Comparison of ENCODE assay signal across 10 cellular contexts in genomic region chr6:75735491-75736186, GRCh38. TPM values are rescaled to one million over a fixed set of nuclear protein-coding genes. Genes with fewer than 3 reads are reported as not detected.
DNase-seq lines count a peak whose midpoint lies in the region; ATAC-seq, FAIRE-seq and TF ChIP-seq lines count a peak whose summit lies in the region.
"Had no signal": no experiment of that assay in that cellular context is flagged by ENCODE, and none has a peak within 500 bp of the region (broad histone marks: within the 10 kb centered on the region; RNA-seq: fewer than 3 reads in every experiment).

No MANE protein-coding gene starts in this region.

- no peaks in the 10 kb centered on the region for H3K4me1 Mint-ChIP-seq in nephron progenitor cell
- H3K4me1 Mint-ChIP-seq in naive thymus-derived CD8-positive, alpha-beta T cell, result no peaks in the 10 kb centered on the region

- H3K36me3 ChIP-seq in K562 (ENCODE audit: control insufficient read depth, insufficient read depth, low read length), result no peaks in the 10 kb centered on the region
- no peaks in the 10 kb centered on the region for H3K36me3 ChIP-seq in urinary bladder (ENCODE audit: insufficient read depth)
- H3K36me3 ChIP-seq: cardiac muscle cell had no signal

- no peak for TF ChIP-seq POLR2A in K562 (conservative IDR thresholded peaks at IDR 0.05)

- peak; percentile 45 for DNase-seq in SIG-M5 treated with dmso at 0.1 percent for 504 hours (lab: John Stamatoyannopoulos, UW; ENCODE audit: unreplicated experiment)
- DNase-seq in SIG-M5 (lab: John Stamatoyannopoulos, UW), result no peak
- DNase-seq in K562 (ENCODE audit: extremely low read depth in 1 of 4, low spot score in 3 of 4), result no peak
- no peak for DNase-seq in nephron progenitor cell
- no peak for DNase-seq in naive thymus-derived CD8-positive, alpha-beta T cell
- no peak for DNase-seq in activated CD4-positive, alpha-beta T cell treated with anti-CD3 and anti-CD28 coated beads for 4 hours
- DNase-seq: NCI-H524 treated with DMSO at 0.1 percent for 48 hours had no signal

- CTCF ChIA-PET in K562 (lab: Yijun Ruan, JAX; ENCODE audit: low intra/inter-chr PET ratio), result no interaction called here

- no peaks in the 10 kb centered on the region for H3K27me3 ChIP-seq in K562 (ENCODE audit: control insufficient read depth in 2 of 2, insufficient read depth in 2 of 2, low read length in 2 of 2)
- H3K27me3 ChIP-seq: cardiac muscle cell had no signal

- H3K4me3 Mint-ChIP-seq in nephron progenitor cell, result no peak overlapping the region
- H3K4me3 Mint-ChIP-seq in naive thymus-derived CD8-positive, alpha-beta T cell, result no peak overlapping the region

- H3K9me3 ChIP-seq in K562 (replicated peaks; ENCODE audit: control insufficient read depth, insufficient read depth, low read depth, low read length), result no peaks in the 10 kb centered on the region

- no peaks in the 10 kb centered on the region for H3K36me3 Mint-ChIP-seq in nephron progenitor cell (ENCODE audit: low read depth)
- no peaks in the 10 kb centered on the region for H3K36me3 Mint-ChIP-seq in naive thymus-derived CD8-positive, alpha-beta T cell

- no peaks in the 10 kb centered on the region for H3K9me3 Mint-ChIP-seq in nephron progenitor cell
- H3K9me3 Mint-ChIP-seq in naive thymus-derived CD8-positive, alpha-beta T cell, result peaks cover 0 to 2% (median 0%) of the 10 kb centered on the region in 9 donors

- peak overlapping the region; percentile 57 for H2AFZ ChIP-seq in K562 (ENCODE audit: low read depth, low read length)

- H3K4me2 ChIP-seq in K562 (ENCODE audit: insufficient read depth, low read length), result no peak overlapping the region

- TF ChIP-seq EP300 in K562 (IDR thresholded peaks at IDR 0.05; ENCODE audit: low read length), result no peak

- intact Hi-C loops in K562 (cut with micrococcal nuclease), result no loop called here

- WGBS in K562 (ENCODE audit: insufficient coverage, low coverage, missing lambda C conversion rate), result 7% methylated on average over 1 of the region's 1 CpG
- 52% methylated on average over 1 of the region's 1 CpG for WGBS in urinary bladder

- ATAC-seq in HG03135 (IDR thresholded peaks at IDR 0.05; ENCODE audit: unreplicated experiment) (peak; percentile 97), K562 (no peak)
- no peak for ATAC-seq in naive thymus-derived CD8-positive, alpha-beta T cell

- H3K27ac ChIP-seq in K562 (ENCODE audit: extremely low read depth, low read depth, low read length) (peak overlapping the region; percentile 32; the same call in 1 of the 3 replicates), urinary bladder (ENCODE audit: low read depth) (peak overlapping the region; percentile 59)
- H3K27ac ChIP-seq: cardiac muscle cell had no signal

- no peaks in the 10 kb centered on the region for H4K20me1 ChIP-seq in K562 (replicated peaks; ENCODE audit: control insufficient read depth, insufficient read depth, low read length)

- no peaks in the 10 kb centered on the region for H3K4me1 ChIP-seq in K562 (replicated peaks in 1 of 2; ENCODE audit: control insufficient read depth in 2 of 2, insufficient read depth in 2 of 2, low read length in 2 of 2)
- no peaks in the 10 kb centered on the region for H3K4me1 ChIP-seq in urinary bladder (ENCODE audit: insufficient read depth)

- in situ Hi-C loops in K562 (cut with MboI), result no loop called here

- no peaks in the 10 kb centered on the region for H3K9me1 ChIP-seq in K562 (ENCODE audit: control insufficient read depth, insufficient read depth, low read length)

- no peak overlapping the region for H3K9ac ChIP-seq in K562 (ENCODE audit: insufficient read depth in 1 of 2, low read depth in 2 of 2, low read length in 2 of 2)

- H3K79me2 ChIP-seq in K562 (ENCODE audit: control insufficient read depth, insufficient read depth, low read length), result no peaks in the 10 kb centered on the region

- H3K4me3 ChIP-seq in K562, result no peak overlapping the region
- no peak overlapping the region for H3K4me3 ChIP-seq in urinary bladder (ENCODE audit: low read depth, low read length)
- H3K4me3 ChIP-seq: cardiac muscle cell had no signal

- TF ChIP-seq CTCF in K562 (IDR thresholded peaks at IDR 0.05 in 2 of 3, conservative IDR thresholded peaks at IDR 0.05 in 1 of 3; ENCODE audit: insufficient read depth in 2 of 3, low read depth in 1 of 3, low read length in 3 of 3) (no peak), nephron progenitor cell (IDR thresholded peaks at IDR 0.05) (no peak)

- no TSS peak for BruUV-seq in K562 (replicated peaks; lab: Mats Ljungman, UMichigan)

- no peak for TF ChIP-seq RAD21 in K562 (CRISPR knock-in tag; conservative IDR thresholded peaks at IDR 0.05 in 1 of 2, IDR thresholded peaks at IDR 0.05 in 1 of 2)

- POLR2A ChIA-PET in K562 (lab: Yijun Ruan, JAX), result no interaction called here
- POLR2A ChIA-PET in naive thymus-derived CD8-positive, alpha-beta T cell (lab: Charles Lee), result no interaction called here

- no peak for FAIRE-seq in K562 (lab: Jason Lieb, UNC)

- no peaks in the 10 kb centered on the region for H3K27me3 Mint-ChIP-seq in nephron progenitor cell (ENCODE audit: low read depth, poor library complexity)
- H3K27me3 Mint-ChIP-seq in naive thymus-derived CD8-positive, alpha-beta T cell, result peaks cover 3 to 19% (median 8%) of the 10 kb centered on the region in 5 donors

- no peak overlapping the region for H3K27ac Mint-ChIP-seq in nephron progenitor cell
- no peak overlapping the region for H3K27ac Mint-ChIP-seq in naive thymus-derived CD8-positive, alpha-beta T cell

TF ChIP-seq in K562, 482 proteins besides CTCF, POLR2A, EP300 and RAD21 (continues in another document):
- TF ChIP-seq CEBPG (CRISPR knock-in tag; IDR thresholded peaks at IDR 0.05), result no peak
- TF ChIP-seq CEBPG (tag; conservative IDR thresholded peaks at IDR 0.05 in 1 of 2, IDR thresholded peaks at IDR 0.05 in 1 of 2), result peak; percentile 17 to 64; a peak in 3 of 4 replicates
- 0 out of 2 replicates have a peak, but pooled peaks have one; percentile 27 for TF ChIP-seq MEF2D (tag; conservative IDR thresholded peaks at IDR 0.05; ENCODE audit: low read depth)
- no peak for TF ChIP-seq ZBTB11 (CRISPR knock-in tag; IDR thresholded peaks at IDR 0.05)
- no peak for TF ChIP-seq ZNF24 (IDR thresholded peaks at IDR 0.05)
- peak; percentile 55; the same call in 1 of the 2 replicates for TF ChIP-seq HMBOX1 (IDR thresholded peaks at IDR 0.05)

RNA-seq across cellular contexts. Expression of gene MYO6, which starts 13.4 kb away (rescaled TPM):
- 1.3 and 5.5 TPM in 2 replicates for total RNA-seq in K562 (2011; cell fraction: chromatin; rRNA removed; ENCODE audit: low replicate concordance)
- total RNA-seq in K562 (2011; cell fraction: nucleolus; rRNA removed), result 0.67 and 1.2 TPM in 2 replicates
- 1.9 and 2.3 TPM in 2 replicates for total RNA-seq in K562 (2011; cell fraction: nucleoplasm; rRNA removed)
- total RNA-seq in K562 (2014; rRNA removed) (1.7 and 3.8 TPM in 2 replicates), K562 (2014; rRNA removed; fragmentation: Illumina TruSeq; extraction: Trizol) (2.8 and 3.3 TPM in 2 replicates), K562 (2015; rRNA removed; fragmentation: Illumina TruSeq; extraction: Trizol) (2.4 and 2.7 TPM in 2 replicates), K562 (2021) (5.4 and 5.5 TPM in 2 replicates), urinary bladder (33.2 TPM)
- polyA plus RNA-seq in K562 (2011; rRNA removed) (2.4 and 5.4 TPM in 2 replicates), K562 (2014; fragmentation: Illumina TruSeq; extraction: Trizol) (4.3 and 4.7 TPM in 2 replicates), K562 (2014; fragmentation: Nextera tagmentation; extraction: Ambion mirVana) (1 to 10 TPM; 1.3 to 1.5 TPM), K562 (2014; rRNA removed) (2.6 and 2.8 TPM in 2 replicates), urinary bladder (12.4 TPM)
- polyA plus RNA-seq in K562 (2011; cell fraction: cytosol; rRNA removed), result 0.63 and 3.2 TPM in 2 replicates
- polyA plus RNA-seq in K562 (2011; cell fraction: nucleus; rRNA removed), result 1.9 and 8.2 TPM in 2 replicates
- 4.1 and 4.5 TPM in 2 replicates for polyA plus RNA-seq in K562 (2012)
- 4.0 and 11.5 TPM in 2 replicates for polyA minus RNA-seq in K562 (2011; rRNA and poly(A)+ RNA removed)
- polyA minus RNA-seq in K562 (2011; cell fraction: cytosol; rRNA and poly(A)+ RNA removed), result 1.8 and 4.4 TPM in 2 replicates
- 1.3 and 11.4 TPM in 2 replicates for polyA minus RNA-seq in K562 (2011; cell fraction: nucleus; rRNA and poly(A)+ RNA removed)
- 1 to 10 TPM; 1.5 to 1.8 TPM for total RNA-seq in naive thymus-derived CD8-positive, alpha-beta T cell
- 1 to 10 TPM in 1 of 3 donors, under 1 TPM in 2; 0.91 to 5.6 (median 0.97) TPM for polyA plus RNA-seq in naive thymus-derived CD8-positive, alpha-beta T cell
